1 cellular context compared by ENCODE assay signal in the genomic region with DNA sequence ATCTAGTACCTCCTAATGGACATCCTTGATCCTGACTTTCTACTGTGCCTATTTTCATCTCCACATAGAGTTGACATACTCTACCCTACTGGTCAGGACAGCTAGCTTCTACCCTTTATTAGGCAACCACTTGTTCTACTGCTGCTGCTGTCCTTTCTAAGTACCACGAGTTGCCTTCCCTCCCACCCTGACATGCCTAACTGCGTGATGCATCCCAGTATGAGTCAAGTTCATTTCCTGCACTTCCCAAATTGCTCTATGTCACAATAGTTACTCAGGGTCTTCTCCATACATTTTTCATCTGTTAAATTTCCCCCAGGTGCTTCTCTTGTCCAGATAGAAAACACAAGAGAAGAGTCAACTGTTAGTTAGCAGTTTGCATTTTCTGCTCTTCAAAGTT.
A peak's percentile ranks its signal among the peaks of the same experiment; 100 is the strongest.
TF ChIP-seq lines count a peak whose summit lies in the region.

No MANE protein-coding gene starts in this region.

TF ChIP-seq in IMR-90, 13 proteins besides CTCF, POLR2A, EP300 and RAD21 (continued from another document):
- 0 out of 2 replicates have a peak, but pooled peaks have one; percentile 20 for TF ChIP-seq USF2 (IDR thresholded peaks at IDR 0.05; ENCODE audit: low read depth, low read length)
- TF ChIP-seq MAZ (IDR thresholded peaks at IDR 0.05; ENCODE audit: borderline replicate concordance, low read depth, low read length): no peak
- TF ChIP-seq FOS (IDR thresholded peaks at IDR 0.05; ENCODE audit: low read depth, low read length): peak; percentile 61
- TF ChIP-seq RFX5 (IDR thresholded peaks at IDR 0.05; ENCODE audit: low read depth, low read length): no peak
- TF ChIP-seq CEBPB (IDR thresholded peaks at IDR 0.05; ENCODE audit: low read depth, low read length): peak; percentile 96
